In the genomic region with DNA sequence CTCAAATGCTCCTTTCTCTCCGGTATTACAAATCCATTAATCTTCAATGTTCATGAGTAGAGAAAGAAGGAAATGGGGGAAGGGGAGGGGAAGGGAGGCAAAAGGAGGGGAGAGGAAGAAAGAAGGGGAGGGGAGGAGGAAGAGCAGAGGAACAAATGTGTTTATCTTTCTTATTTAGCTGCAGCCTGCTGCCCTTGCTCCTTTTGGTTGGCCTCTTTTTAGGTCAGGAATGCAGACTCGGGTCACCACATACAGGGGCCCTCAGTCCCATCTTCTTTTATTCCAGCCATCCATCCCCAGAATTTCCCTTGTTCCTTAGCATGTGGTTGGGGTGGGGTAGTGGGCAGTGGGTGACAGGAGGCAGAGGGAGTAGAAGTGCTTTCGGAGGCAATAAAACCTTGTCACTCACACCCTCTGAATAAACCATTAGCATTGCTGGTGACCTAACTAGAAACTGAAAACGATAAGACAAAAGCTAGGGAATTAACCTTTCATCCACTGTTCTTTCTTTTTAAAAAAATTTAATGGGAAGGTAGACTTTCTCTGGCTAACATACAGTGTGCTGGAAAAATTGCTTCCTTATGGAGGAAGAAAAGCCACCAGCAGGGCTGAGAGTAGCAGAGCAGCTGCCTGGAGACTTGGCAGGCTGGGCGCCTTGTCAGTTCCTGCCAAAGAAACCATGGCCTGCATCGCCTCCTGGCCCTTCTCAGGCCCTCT, we compare ENCODE assay signal across 11 cellular contexts. TPM values are rescaled to one million over a fixed set of nuclear protein-coding genes. Genes with fewer than 3 reads are reported as not detected.
A peak's percentile ranks its signal among the peaks of the same experiment; 100 is the strongest.
DNase-seq lines count a peak whose midpoint lies in the region; ATAC-seq, FAIRE-seq and TF ChIP-seq lines count a peak whose summit lies in the region.
"Had no signal": no experiment of that assay in that cellular context is flagged by ENCODE, and none has a peak within 500 bp of the region (broad histone marks: within the 10 kb centered on the region; RNA-seq: fewer than 3 reads in every experiment).

No MANE protein-coding gene starts in this region.

- H3K9me3 Mint-ChIP-seq in H9 = peaks cover 8 to 11% of the 10 kb centered on the region in 2 experiments; a peak in 4 of 5 replicates

- H2BK5ac ChIP-seq in H9 (ENCODE audit: insufficient read length, low read length) = no peak overlapping the region

- no peak overlapping the region for H3K27ac ChIP-seq in H9 (ENCODE audit: insufficient read length, low read depth, low read length)
- H3K27ac ChIP-seq in right cardiac atrium (ENCODE audit: low read length) = no peak overlapping the region
- peak overlapping the region; percentile 55 to 82 for H3K27ac ChIP-seq in small intestine (ENCODE audit: low read depth in 1 of 2, low read length in 1 of 2)
- H3K27ac ChIP-seq in ascending aorta = peak overlapping the region in 1 of 2 donors; percentile 31

- no peak overlapping the region for H2BK15ac ChIP-seq in H9 (ENCODE audit: low read depth, low read length)

- H3K4me2 ChIP-seq in H9 (ENCODE audit: insufficient read depth, insufficient read length, low read length) = no peak overlapping the region

- peaks cover 0 to 17% (median 4%) of the 10 kb centered on the region in 3 experiments; a peak in 5 of 7 replicates for H3K36me3 Mint-ChIP-seq in H9 (ENCODE audit: insufficient read depth in 1 of 3, low read depth in 3 of 3)
- H3K36me3 Mint-ChIP-seq: activated CD8-positive, alpha-beta memory T cell treated with anti-CD3 and anti-CD28 coated beads, Interleukin-2, amount 10 ng/mL, durations not matched to agents 7 days and 5 days had no signal

- no peaks in the 10 kb centered on the region for H3K9me3 ChIP-seq in H9 (ENCODE audit: control insufficient read depth, low read depth, low read length)
- H3K9me3 ChIP-seq in right cardiac atrium (ENCODE audit: control insufficient read depth, low read length) = no peaks in the 10 kb centered on the region
- H3K9me3 ChIP-seq in small intestine (ENCODE audit: control insufficient read depth, low read depth) = no peaks in the 10 kb centered on the region
- H3K9me3 ChIP-seq in ascending aorta = no peaks in the 10 kb centered on the region
- H3K9me3 ChIP-seq: sigmoid colon had no signal

- FAIRE-seq in small intestine (lab: Jason Lieb, UNC) = no peak

- no peaks in the 10 kb centered on the region for H3K79me2 ChIP-seq in H9 (ENCODE audit: insufficient read depth, low read length)

- no peak overlapping the region for H2BK20ac ChIP-seq in H9 (ENCODE audit: low read depth, low read length, poor library complexity, severe bottlenecking)

- H3K79me1 ChIP-seq in H9 (ENCODE audit: insufficient read depth, low read depth, low read length, poor library complexity, severe bottlenecking) = no peaks in the 10 kb centered on the region

- peak overlapping the region in 2 of 3 experiments; percentile 63 to 83; a peak in 3 of 7 replicates for H3K27ac Mint-ChIP-seq in H9
- H3K27ac Mint-ChIP-seq: activated CD8-positive, alpha-beta memory T cell treated with anti-CD3 and anti-CD28 coated beads, Interleukin-2, amount 10 ng/mL, durations not matched to agents 7 days and 5 days had no signal

- no CpG with 5 or more reads among the region's 6 CpGs for WGBS in H9 (ENCODE audit: extremely low coverage, insufficient read length, low lambda C conversion rate)
- 32% methylated on average over 6 of the region's 6 CpGs for WGBS in right cardiac atrium
- 22 to 32% (median 23%) methylated on average over 6 of the region's 6 CpGs for WGBS in small intestine, 3 donors

- no peak overlapping the region for H3K14ac ChIP-seq in H9 (ENCODE audit: insufficient read depth, low read length)

- peaks cover 24 to 30% of the 10 kb centered on the region in 2 experiments for H3K4me1 Mint-ChIP-seq in H9

- H4K91ac ChIP-seq in H9 (ENCODE audit: insufficient read length, low read depth, low read length) = no peak overlapping the region

- H2AK5ac ChIP-seq in H9 (ENCODE audit: insufficient read length, low read length) = no peak overlapping the region

- H3K4me3 Mint-ChIP-seq in H9 = no peak overlapping the region
- H3K4me3 Mint-ChIP-seq: activated CD8-positive, alpha-beta memory T cell treated with anti-CD3 and anti-CD28 coated beads, Interleukin-2, amount 10 ng/mL, durations not matched to agents 7 days and 5 days had no signal

- H3K4me3 ChIP-seq in right cardiac atrium (ENCODE audit: low read length) (no peak overlapping the region), small intestine (ENCODE audit: low read depth in 1 of 2, low read length in 2 of 2) (no peak overlapping the region), ascending aorta (no peak overlapping the region)
- H3K4me3 ChIP-seq: sigmoid colon had no signal

- no peak overlapping the region for H3K9ac ChIP-seq in H9 (ENCODE audit: extremely low read depth, insufficient read length, low read length)

- intact Hi-C loops in right cardiac atrium (cut with DNase I) = no loop called here
- intact Hi-C loops in ascending aorta (cut with DNase I) = no loop called here

- H3K36me3 ChIP-seq in small intestine (ENCODE audit: control insufficient read depth in 2 of 2, insufficient read depth in 2 of 2, low read length in 2 of 2) (no peaks in the 10 kb centered on the region), ascending aorta (no peaks in the 10 kb centered on the region)
- H3K36me3 ChIP-seq: sigmoid colon had no signal

- H3T11ph ChIP-seq in H9 (ENCODE audit: low read length) = no peak overlapping the region

- TF ChIP-seq CTCF in H9 (conservative IDR thresholded peaks at IDR 0.05) (no peak), ascending aorta (IDR thresholded peaks at IDR 0.05) (no peak)

- no peak overlapping the region for H2BK120ac ChIP-seq in H9 (ENCODE audit: low read depth, low read length, poor library complexity, severe bottlenecking)

- no peaks in the 10 kb centered on the region for H4K20me1 ChIP-seq in H9 (ENCODE audit: control insufficient read depth, insufficient read depth, insufficient read length)

- no peak overlapping the region for H3K56ac ChIP-seq in H9 (ENCODE audit: insufficient read length, low read depth, low read length)

- no peaks in the 10 kb centered on the region for H3K27me3 Mint-ChIP-seq in H9 (ENCODE audit: low read depth)

- H2BK12ac ChIP-seq in H9 (ENCODE audit: insufficient read length, low read depth, low read length) = no peak overlapping the region

- H3K23ac ChIP-seq in H9 (ENCODE audit: insufficient read length, low read depth, low read length) = no peak overlapping the region

- no peak overlapping the region for H2AFZ ChIP-seq in H9 (ENCODE audit: low read length)

- H3K18ac ChIP-seq in H9 (ENCODE audit: insufficient read length, low read depth, low read length) = no peak overlapping the region

- H3K4me1 ChIP-seq in H9 (ENCODE audit: insufficient read depth, low read length) (0 out of 2 replicates have a peak, but pooled peaks cover 4% of the 10 kb centered on the region), right cardiac atrium (ENCODE audit: control insufficient read depth, insufficient read depth, low read length) (peaks cover 2% of the 10 kb centered on the region), small intestine (ENCODE audit: control insufficient read depth in 2 of 2, insufficient read depth in 1 of 2, low read depth in 1 of 2, low read length in 1 of 2) (peaks cover 0 to 5% of the 10 kb centered on the region in 2 donors), ascending aorta (peaks cover 5 to 8% of the 10 kb centered on the region in 2 donors)

- H3K27me3 ChIP-seq in H9 (ENCODE audit: insufficient read depth, low read length) = no peaks in the 10 kb centered on the region
- no peaks in the 10 kb centered on the region for H3K27me3 ChIP-seq in right cardiac atrium (ENCODE audit: control insufficient read depth, insufficient read depth)
- no peaks in the 10 kb centered on the region for H3K27me3 ChIP-seq in small intestine (ENCODE audit: control insufficient read depth in 2 of 2, insufficient read depth in 2 of 2, low read length in 2 of 2)
- no peaks in the 10 kb centered on the region for H3K27me3 ChIP-seq in ascending aorta
- H3K27me3 ChIP-seq: sigmoid colon had no signal

- DNase-seq in H9 (no peak), astrocyte of the hippocampus (ENCODE audit: low read depth, low spot score) (peak; percentile 75), right cardiac atrium (peak; percentile 61 to 89 (median 89)), small intestine (peak; percentile 66), T1000 (lab: John Stamatoyannopoulos, UW) (no peak), NCI-H2196 (lab: John Stamatoyannopoulos, UW; ENCODE audit: unreplicated experiment) (no peak), ascending aorta (ENCODE audit: low spot score in 2 of 2) (no peak)
- DNase-seq: activated CD8-positive, alpha-beta memory T cell treated with anti-CD3 and anti-CD28 coated beads, Interleukin-2, amount 10 ng/mL, durations not matched to agents 7 days and 5 days; NCI-H2081; sigmoid colon had no signal

- H4K8ac ChIP-seq in H9 (replicated peaks; ENCODE audit: insufficient read length, low read depth, low read length) = no peak overlapping the region

- H4K5ac ChIP-seq in H9 (ENCODE audit: insufficient read length, low read depth, low read length) = no peak overlapping the region

- ATAC-seq in right cardiac atrium = peak; percentile 88 to 93
- ATAC-seq in GM21723 (IDR thresholded peaks at IDR 0.05; ENCODE audit: unreplicated experiment) = no peak
- ATAC-seq: activated CD8-positive, alpha-beta memory T cell treated with anti-CD3 and anti-CD28 coated beads, Interleukin-2, amount 10 ng/mL, durations not matched to agents 7 days and 5 days had no signal

- H3K4ac ChIP-seq in H9 (ENCODE audit: low read depth, low read length) = no peak overlapping the region

- H3K23me2 ChIP-seq in H9 (ENCODE audit: insufficient read length, low read depth, low read length, poor library complexity, severe bottlenecking) = no peaks in the 10 kb centered on the region

RNA-seq across cellular contexts. Expression of gene PRLR, which starts 16.8 kb away (rescaled TPM):
- total RNA-seq in H9 (2021) = 2.5 TPM in 2 replicates
- total RNA-seq in right cardiac atrium = 1 to 10 TPM in 2 of 4 donors, under 1 TPM in 2; 0.88 to 1.7 (median 1.3) TPM
- 0.20 TPM for polyA plus RNA-seq in right cardiac atrium
- polyA plus RNA-seq in small intestine = 1 to 10 TPM; 1.4 to 3.6 (median 2.2) TPM
- 0.43 TPM for total RNA-seq in ascending aorta

Comparison
In these comparisons a context has a peak if more than half of its experiments do, and no peak if none do; other contexts are left out.
1. DNase-seq: peak in astrocyte of the hippocampus (single experiment), right cardiac atrium (3 of 3) and small intestine (single experiment); none in H9 (single experiment), T1000 (single experiment), NCI-H2196 (single experiment) and ascending aorta (0 of 2).
2. H3K27ac ChIP-seq: peak in small intestine (2 of 2); none in H9 (single experiment) and right cardiac atrium (single experiment).